26 cellular contexts compared by ENCODE assay signal in the genomic region with DNA sequence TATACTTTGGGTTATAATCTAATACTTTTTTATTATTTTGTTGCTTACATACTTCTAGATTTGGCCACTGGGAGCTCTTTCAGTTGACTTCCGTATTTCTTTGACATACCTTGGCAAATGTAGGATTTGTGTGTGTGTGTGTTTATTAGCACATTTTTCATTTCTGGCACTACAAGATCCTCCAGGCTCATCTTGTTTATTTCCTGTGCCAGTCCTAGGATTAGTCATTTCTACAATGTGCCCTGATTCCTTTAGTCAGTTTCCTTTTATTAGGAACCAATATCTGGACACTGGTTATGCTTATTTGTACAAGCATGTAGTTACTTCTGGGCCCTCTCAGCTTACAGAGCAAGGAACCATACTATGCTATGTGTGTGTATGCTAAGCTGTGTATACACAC.
"Had no signal": no experiment of that assay in that cellular context is flagged by ENCODE, and none has a peak within 500 bp of the region (broad histone marks: within the 10 kb centered on the region; RNA-seq: fewer than 3 reads in every experiment).

No MANE protein-coding gene starts in this region.

- DNase-seq: activated B cell treated with CpG ODN at 0.5 μM for 24 hours; activated CD4-positive, alpha-beta T cell treated with anti-CD3 and anti-CD28 coated beads for 48 hours; activated CD8-positive, alpha-beta T cell treated with anti-CD3 and anti-CD28 coated beads for 36 hours; activated naive CD4-positive, alpha-beta T cell; activated naive CD8-positive, alpha-beta T cell treated with anti-CD3 and anti-CD28 coated beads for 36 hours; activated T-cell treated with anti-CD3 and anti-CD28 coated beads, Interleukin-2, amount 50 U/mL, for 1 hour; amygdala; body of pancreas; central memory CD4-positive, alpha-beta T cell; endodermal cell; left colon; lower lobe of right lung; midbrain; sigmoid colon; stimulated activated CD4-positive, alpha-beta T cell treated with anti-CD3 and anti-CD28 coated beads, Interleukin-12 subunit alpha, Interleukin-12 subunit beta, amount 100 ng/mL, for 4 hours; stimulated activated CD4-positive, alpha-beta T cell treated with anti-CD3 and anti-CD28 coated beads, Interleukin-1b, Interleukin-23, amount 100 ng/mL, for 48 hours; stimulated activated naive CD8-positive, alpha-beta T cell treated with anti-CD3 and anti-CD28 coated beads, Interleukin-15, Interleukin-2, amounts not matched to agents 100 U/mL and 50 U/mL, for 24 hours; substantia nigra; T-cell; tibial artery had no signal

- H3K27me3 ChIP-seq: body of pancreas, hepatocyte, sigmoid colon, tibial artery had no signal

- H3K9me3 ChIP-seq: body of pancreas, lower lobe of right lung, sigmoid colon, tibial artery had no signal

- H3K27ac ChIP-seq: body of pancreas, hepatocyte, lower lobe of right lung, parathyroid adenoma, sigmoid colon, tibial artery had no signal

- ATAC-seq: activated CD8-positive, alpha-beta T cell treated with anti-CD3 and anti-CD28 coated beads for 36 hours; activated T-helper 17 cell treated with anti-CD3 and anti-CD28 coated beads, Interleukin-2, amount 50 U/mL, for 72 hours; body of pancreas; left colon; lower lobe of right lung; stimulated activated naive CD8-positive, alpha-beta T cell treated with anti-CD3 and anti-CD28 coated beads, Interleukin-15, Interleukin-2, amounts not matched to agents 100 U/mL and 50 U/mL, for 24 hours; T-cell had no signal

- H3K36me3 ChIP-seq: lower lobe of right lung, sigmoid colon, tibial artery had no signal

- H3K36me3 Mint-ChIP-seq: activated naive CD8-positive, alpha-beta T cell treated with anti-CD3 and anti-CD28 coated beads for 36 hours; T-cell had no signal

- FAIRE-seq: colon, islet of Langerhans had no signal

- H3K9me3 Mint-ChIP-seq: activated B cell treated with CpG ODN at 0.5 μM for 24 hours; activated CD8-positive, alpha-beta T cell treated with anti-CD3 and anti-CD28 coated beads for 36 hours; activated naive CD8-positive, alpha-beta T cell treated with anti-CD3 and anti-CD28 coated beads for 36 hours; endodermal cell; nephron; T-cell had no signal

- H3K4me2 ChIP-seq: hepatocyte had no signal

- H3K4me1 Mint-ChIP-seq: activated B cell treated with CpG ODN at 0.5 μM for 24 hours, nephron had no signal

- H3K4me3 Mint-ChIP-seq: activated B cell treated with CpG ODN at 0.5 μM for 24 hours; activated CD8-positive, alpha-beta T cell treated with anti-CD3 and anti-CD28 coated beads for 36 hours; activated naive CD8-positive, alpha-beta T cell treated with anti-CD3 and anti-CD28 coated beads for 36 hours; activated T-helper 17 cell treated with anti-CD3 and anti-CD28 coated beads, Interleukin-2, amount 50 U/mL, for 72 hours; endodermal cell; nephron; T-cell had no signal

- H3K4me1 ChIP-seq: body of pancreas, lower lobe of right lung, parathyroid adenoma, sigmoid colon, tibial artery had no signal

- H3K4me3 ChIP-seq: body of pancreas, hepatocyte, lower lobe of right lung, sigmoid colon, tibial artery had no signal

- H3K27ac Mint-ChIP-seq: activated B cell treated with CpG ODN at 0.5 μM for 24 hours; activated CD8-positive, alpha-beta T cell treated with anti-CD3 and anti-CD28 coated beads for 36 hours; activated naive CD8-positive, alpha-beta T cell treated with anti-CD3 and anti-CD28 coated beads for 36 hours; activated T-helper 17 cell treated with anti-CD3 and anti-CD28 coated beads, Interleukin-2, amount 50 U/mL, for 72 hours; endodermal cell; nephron; T-cell had no signal
